22 cellular contexts compared by ENCODE assay signal in the genomic region with DNA sequence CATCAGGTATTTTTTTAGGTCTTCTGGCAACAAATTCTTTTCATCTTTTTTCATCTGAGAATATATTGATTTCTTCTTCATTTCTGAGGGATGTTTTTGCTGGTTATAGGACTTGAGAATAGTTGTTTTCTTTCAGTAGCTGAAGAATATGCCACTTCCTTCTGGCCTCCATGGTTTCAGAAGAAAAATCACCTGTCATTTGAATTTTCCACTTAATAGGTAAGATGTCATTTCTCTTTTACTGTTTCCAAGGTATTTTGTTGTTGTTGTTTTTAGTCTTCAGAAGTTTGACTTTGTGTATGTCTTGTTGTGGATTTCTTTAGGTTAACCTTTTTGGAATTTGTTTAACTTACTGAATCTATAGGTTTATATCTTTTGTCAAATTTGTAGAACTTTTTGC.
DNase-seq lines count a peak whose midpoint lies in the region; ATAC-seq, FAIRE-seq and TF ChIP-seq lines count a peak whose summit lies in the region.
"Had no signal": no experiment of that assay in that cellular context is flagged by ENCODE, and none has a peak within 500 bp of the region (broad histone marks: within the 10 kb centered on the region; RNA-seq: fewer than 3 reads in every experiment).

No MANE protein-coding gene starts in this region.

- DNase-seq in activated naive CD8-positive, alpha-beta T cell treated with anti-CD3 and anti-CD28 coated beads, Interleukin-2, amount 50 U/mL, for 24 hours = no peak
- DNase-seq in OCI-M1 (lab: John Stamatoyannopoulos, UW) = peak; percentile 8
- DNase-seq in activated T-helper 1 cell treated with anti-CD3 and anti-CD28 coated beads, Interleukin-12 subunit alpha, Interleukin-12 subunit beta, Interleukin-2, Interleukin-4 antibody, amounts not matched to agents 30 ng/mL and 10 ng/mL and 1 ng/mL, durations not matched to agents 14 hours and 24 hours and 36 hours (ENCODE audit: low spot score) = no peak
- no peak for DNase-seq in K562 (ENCODE audit: extremely low read depth in 1 of 4, low spot score in 3 of 4)
- DNase-seq in NK-92 treated with Interleukin-12 subunit alpha and Interleukin-12 subunit beta, amount 100 ng/mL, for 24 hours (lab: John Stamatoyannopoulos, UW) = no peak
- no peak for DNase-seq in H9
- DNase-seq: AML-193; Caco-2; Calu3; CD4-positive, alpha-beta T cell; CD8-positive, alpha-beta T cell; DMS79 treated with DMSO at 0.1 percent for 48 hours; GF-D8 had no signal

- H2BK5ac ChIP-seq in H9 (ENCODE audit: insufficient read length, low read length) = no peak overlapping the region

- intact Hi-C loops in activated T-helper 1 cell treated with anti-CD3 and anti-CD28 coated beads, Interleukin-12 subunit alpha, Interleukin-12 subunit beta, Interleukin-2, Interleukin-4 antibody, amounts not matched to agents 30 ng/mL and 10 ng/mL and 1 ng/mL, durations not matched to agents 14 hours and 24 hours and 36 hours (cut with micrococcal nuclease) = no loop called here
- intact Hi-C loops in K562 (cut with micrococcal nuclease) = no loop called here

- H3K36me3 Mint-ChIP-seq in activated naive CD8-positive, alpha-beta T cell = peaks cover 14% of the 10 kb centered on the region
- peaks cover 46% of the 10 kb centered on the region for H3K36me3 Mint-ChIP-seq in activated naive CD8-positive, alpha-beta T cell treated with anti-CD3 and anti-CD28 coated beads, Interleukin-2, amount 50 U/mL, for 24 hours (ENCODE audit: low read depth)
- peaks cover 21% of the 10 kb centered on the region for H3K36me3 Mint-ChIP-seq in activated T-helper 1 cell treated with anti-CD3 and anti-CD28 coated beads, Interleukin-12 subunit alpha, Interleukin-12 subunit beta, Interleukin-2, Interleukin-4 antibody, amounts not matched to agents 30 ng/mL and 10 ng/mL and 1 ng/mL, durations not matched to agents 14 hours and 24 hours and 36 hours (ENCODE audit: low read depth)
- H3K36me3 Mint-ChIP-seq in H9 (ENCODE audit: insufficient read depth in 1 of 3, low read depth in 3 of 3) = no peaks in the 10 kb centered on the region; a peak in 2 of 7 replicates

- H3K79me2 ChIP-seq in K562 (ENCODE audit: control insufficient read depth, insufficient read depth, low read length) (no peaks in the 10 kb centered on the region), H9 (ENCODE audit: insufficient read depth, low read length) (no peaks in the 10 kb centered on the region)

- CTCF ChIA-PET in K562 (lab: Yijun Ruan, JAX; ENCODE audit: low intra/inter-chr PET ratio) = no interaction called here

- H3K9me3 Mint-ChIP-seq in activated naive CD8-positive, alpha-beta T cell (ENCODE audit: low read depth) = peaks cover 11% of the 10 kb centered on the region
- peaks cover 25% of the 10 kb centered on the region for H3K9me3 Mint-ChIP-seq in activated naive CD8-positive, alpha-beta T cell treated with anti-CD3 and anti-CD28 coated beads, Interleukin-2, amount 50 U/mL, for 24 hours
- peaks cover 39% of the 10 kb centered on the region for H3K9me3 Mint-ChIP-seq in activated T-helper 1 cell treated with anti-CD3 and anti-CD28 coated beads, Interleukin-12 subunit alpha, Interleukin-12 subunit beta, Interleukin-2, Interleukin-4 antibody, amounts not matched to agents 30 ng/mL and 10 ng/mL and 1 ng/mL, durations not matched to agents 14 hours and 24 hours and 36 hours
- peaks cover 15 to 20% of the 10 kb centered on the region in 2 experiments; a peak in 4 of 5 replicates for H3K9me3 Mint-ChIP-seq in H9

- H3K14ac ChIP-seq in H9 (ENCODE audit: insufficient read depth, low read length) = no peak overlapping the region

- no peak overlapping the region for H3K4me3 ChIP-seq in K562
- H3K4me3 ChIP-seq: A549; BLaER1 treated with 17β-estradiol and CSF1 and Interleukin-3, amounts not matched to agents 10 nM and 100 nM had no signal

- no peaks in the 10 kb centered on the region for H3K79me1 ChIP-seq in H9 (ENCODE audit: insufficient read depth, low read depth, low read length, poor library complexity, severe bottlenecking)

- H3K27me3 Mint-ChIP-seq in activated naive CD8-positive, alpha-beta T cell = no peaks in the 10 kb centered on the region
- H3K27me3 Mint-ChIP-seq in activated naive CD8-positive, alpha-beta T cell treated with anti-CD3 and anti-CD28 coated beads, Interleukin-2, amount 50 U/mL, for 24 hours = no peaks in the 10 kb centered on the region
- peaks cover 1% of the 10 kb centered on the region for H3K27me3 Mint-ChIP-seq in activated T-helper 1 cell treated with anti-CD3 and anti-CD28 coated beads, Interleukin-12 subunit alpha, Interleukin-12 subunit beta, Interleukin-2, Interleukin-4 antibody, amounts not matched to agents 30 ng/mL and 10 ng/mL and 1 ng/mL, durations not matched to agents 14 hours and 24 hours and 36 hours (ENCODE audit: insufficient read depth)
- no peaks in the 10 kb centered on the region for H3K27me3 Mint-ChIP-seq in H9 (ENCODE audit: low read depth)
- H3K27me3 Mint-ChIP-seq: B cell; CD4-positive, alpha-beta T cell had no signal

- H4K8ac ChIP-seq in H9 (replicated peaks; ENCODE audit: insufficient read length, low read depth, low read length) = no peak overlapping the region

- no peak for TF ChIP-seq RAD21 in K562 (CRISPR knock-in tag; conservative IDR thresholded peaks at IDR 0.05 in 1 of 2, IDR thresholded peaks at IDR 0.05 in 1 of 2)

- H3K9me3 ChIP-seq in K562 (replicated peaks; ENCODE audit: control insufficient read depth, insufficient read depth, low read depth, low read length) (no peaks in the 10 kb centered on the region), H9 (ENCODE audit: control insufficient read depth, low read depth, low read length) (no peaks in the 10 kb centered on the region)
- H3K9me3 ChIP-seq: Caco-2 had no signal

- no peak overlapping the region for H3K4ac ChIP-seq in H9 (ENCODE audit: low read depth, low read length)

- H4K20me1 ChIP-seq in K562 (replicated peaks; ENCODE audit: control insufficient read depth, insufficient read depth, low read length) (no peaks in the 10 kb centered on the region), H9 (ENCODE audit: control insufficient read depth, insufficient read depth, insufficient read length) (no peaks in the 10 kb centered on the region)
- H4K20me1 ChIP-seq: BLaER1 treated with 17β-estradiol and CSF1 and Interleukin-3, amounts not matched to agents 10 nM and 100 nM had no signal

- H2BK12ac ChIP-seq in H9 (ENCODE audit: insufficient read length, low read depth, low read length) = no peak overlapping the region

- in situ Hi-C loops in K562 (cut with MboI) = no loop called here

- no peak for TF ChIP-seq EP300 in K562 (IDR thresholded peaks at IDR 0.05; ENCODE audit: low read length)

- H3K27ac ChIP-seq in K562 (ENCODE audit: extremely low read depth, low read depth, low read length) = no peak overlapping the region
- no peak overlapping the region for H3K27ac ChIP-seq in H9 (ENCODE audit: insufficient read length, low read depth, low read length)
- H3K27ac ChIP-seq: 22Rv1; A549; BLaER1 treated with 17β-estradiol and CSF1 and Interleukin-3, amounts not matched to agents 10 nM and 100 nM had no signal

- TF ChIP-seq CTCF in K562 (IDR thresholded peaks at IDR 0.05 in 2 of 3, conservative IDR thresholded peaks at IDR 0.05 in 1 of 3; ENCODE audit: insufficient read depth in 2 of 3, low read depth in 1 of 3, low read length in 3 of 3) (no peak), H9 (conservative IDR thresholded peaks at IDR 0.05) (no peak)

- peak overlapping the region; percentile 61 for H3K27ac Mint-ChIP-seq in activated naive CD8-positive, alpha-beta T cell
- H3K27ac Mint-ChIP-seq in activated naive CD8-positive, alpha-beta T cell treated with anti-CD3 and anti-CD28 coated beads, Interleukin-2, amount 50 U/mL, for 24 hours = no peak overlapping the region
- H3K27ac Mint-ChIP-seq in activated T-helper 1 cell treated with anti-CD3 and anti-CD28 coated beads, Interleukin-12 subunit alpha, Interleukin-12 subunit beta, Interleukin-2, Interleukin-4 antibody, amounts not matched to agents 30 ng/mL and 10 ng/mL and 1 ng/mL, durations not matched to agents 14 hours and 24 hours and 36 hours = peak overlapping the region; percentile 61
- no peak overlapping the region for H3K27ac Mint-ChIP-seq in H9
- H3K27ac Mint-ChIP-seq: B cell; CD4-positive, alpha-beta T cell; CD8-positive, alpha-beta T cell had no signal

- no peak overlapping the region for H3K18ac ChIP-seq in H9 (ENCODE audit: insufficient read length, low read depth, low read length)

- H3K9ac ChIP-seq in K562 (ENCODE audit: insufficient read depth in 1 of 2, low read depth in 2 of 2, low read length in 2 of 2) (no peak overlapping the region), H9 (ENCODE audit: extremely low read depth, insufficient read length, low read length) (no peak overlapping the region)
- H3K9ac ChIP-seq: BLaER1 treated with 17β-estradiol and CSF1 and Interleukin-3, amounts not matched to agents 10 nM and 100 nM had no signal

- BruUV-seq in K562 (replicated peaks; lab: Mats Ljungman, UMichigan) = no TSS peak

- H4K91ac ChIP-seq in H9 (ENCODE audit: insufficient read length, low read depth, low read length) = no peak overlapping the region

- POLR2A ChIA-PET in K562 (lab: Yijun Ruan, JAX) = interaction anchor here (0.8 kb wide), 1 partner anchor 259 kb away, joined by 4 read pairs; a partner anchor contains a TSS

- H3K27me3 ChIP-seq in K562 (ENCODE audit: control insufficient read depth in 2 of 2, insufficient read depth in 2 of 2, low read length in 2 of 2) (no peaks in the 10 kb centered on the region), H9 (ENCODE audit: insufficient read depth, low read length) (no peaks in the 10 kb centered on the region)
- H3K27me3 ChIP-seq: BLaER1 treated with 17β-estradiol and CSF1 and Interleukin-3, amounts not matched to agents 10 nM and 100 nM had no signal

- no peak for FAIRE-seq in K562 (lab: Jason Lieb, UNC)
- FAIRE-seq: A549, D721Med, G401.6, GM12891, GM19239 had no signal

- no peak overlapping the region for H3K23ac ChIP-seq in H9 (ENCODE audit: insufficient read length, low read depth, low read length)

- H3K4me3 Mint-ChIP-seq in activated naive CD8-positive, alpha-beta T cell = no peak overlapping the region
- H3K4me3 Mint-ChIP-seq in activated naive CD8-positive, alpha-beta T cell treated with anti-CD3 and anti-CD28 coated beads, Interleukin-2, amount 50 U/mL, for 24 hours = no peak overlapping the region
- no peak overlapping the region for H3K4me3 Mint-ChIP-seq in activated T-helper 1 cell treated with anti-CD3 and anti-CD28 coated beads, Interleukin-12 subunit alpha, Interleukin-12 subunit beta, Interleukin-2, Interleukin-4 antibody, amounts not matched to agents 30 ng/mL and 10 ng/mL and 1 ng/mL, durations not matched to agents 14 hours and 24 hours and 36 hours
- H3K4me3 Mint-ChIP-seq in H9 = no peak overlapping the region
- H3K4me3 Mint-ChIP-seq: B cell; CD4-positive, alpha-beta T cell; CD8-positive, alpha-beta T cell had no signal

- no peak overlapping the region for H2BK15ac ChIP-seq in H9 (ENCODE audit: low read depth, low read length)

- no peak overlapping the region for H2AFZ ChIP-seq in K562 (ENCODE audit: low read depth, low read length)
- no peak overlapping the region for H2AFZ ChIP-seq in H9 (ENCODE audit: low read length)

- no peak overlapping the region for H2BK120ac ChIP-seq in H9 (ENCODE audit: low read depth, low read length, poor library complexity, severe bottlenecking)

- H3T11ph ChIP-seq in H9 (ENCODE audit: low read length) = no peak overlapping the region

- no peak overlapping the region for H3K56ac ChIP-seq in H9 (ENCODE audit: insufficient read length, low read depth, low read length)

- H2AK5ac ChIP-seq in H9 (ENCODE audit: insufficient read length, low read length) = no peak overlapping the region

- H3K4me2 ChIP-seq in K562 (ENCODE audit: insufficient read depth, low read length) (no peak overlapping the region), H9 (ENCODE audit: insufficient read depth, insufficient read length, low read length) (no peak overlapping the region)
- H3K4me2 ChIP-seq: A549; BLaER1 treated with 17β-estradiol and CSF1 and Interleukin-3, amounts not matched to agents 10 nM and 100 nM had no signal

- no peaks in the 10 kb centered on the region for H3K36me3 ChIP-seq in K562 (ENCODE audit: control insufficient read depth, insufficient read depth, low read length)
- H3K36me3 ChIP-seq: BLaER1 treated with 17β-estradiol and CSF1 and Interleukin-3, amounts not matched to agents 10 nM and 100 nM had no signal

- no peaks in the 10 kb centered on the region for H3K23me2 ChIP-seq in H9 (ENCODE audit: insufficient read length, low read depth, low read length, poor library complexity, severe bottlenecking)

- no peak overlapping the region for H4K5ac ChIP-seq in H9 (ENCODE audit: insufficient read length, low read depth, low read length)

- no peaks in the 10 kb centered on the region for H3K9me1 ChIP-seq in K562 (ENCODE audit: control insufficient read depth, insufficient read depth, low read length)

- peaks cover 34% of the 10 kb centered on the region for H3K4me1 Mint-ChIP-seq in activated naive CD8-positive, alpha-beta T cell (ENCODE audit: low read depth)
- H3K4me1 Mint-ChIP-seq in activated naive CD8-positive, alpha-beta T cell treated with anti-CD3 and anti-CD28 coated beads, Interleukin-2, amount 50 U/mL, for 24 hours = peaks cover 51% of the 10 kb centered on the region
- peaks cover 19% of the 10 kb centered on the region for H3K4me1 Mint-ChIP-seq in activated T-helper 1 cell treated with anti-CD3 and anti-CD28 coated beads, Interleukin-12 subunit alpha, Interleukin-12 subunit beta, Interleukin-2, Interleukin-4 antibody, amounts not matched to agents 30 ng/mL and 10 ng/mL and 1 ng/mL, durations not matched to agents 14 hours and 24 hours and 36 hours (ENCODE audit: low read depth)
- H3K4me1 Mint-ChIP-seq in H9 = no peaks in the 10 kb centered on the region

- no peak for ATAC-seq in activated naive CD8-positive, alpha-beta T cell treated with anti-CD3 and anti-CD28 coated beads, Interleukin-2, amount 50 U/mL, for 24 hours
- ATAC-seq in K562 = no peak
- ATAC-seq: A549; CD8-positive, alpha-beta T cell had no signal

- no peaks in the 10 kb centered on the region for H3K4me1 ChIP-seq in K562 (replicated peaks in 1 of 2; ENCODE audit: control insufficient read depth in 2 of 2, insufficient read depth in 2 of 2, low read length in 2 of 2)
- H3K4me1 ChIP-seq in H9 (ENCODE audit: insufficient read depth, low read length) = no peaks in the 10 kb centered on the region
- H3K4me1 ChIP-seq: A549; BLaER1 treated with 17β-estradiol and CSF1 and Interleukin-3, amounts not matched to agents 10 nM and 100 nM; Caco-2 had no signal

- no peak overlapping the region for H2BK20ac ChIP-seq in H9 (ENCODE audit: low read depth, low read length, poor library complexity, severe bottlenecking)

- TF ChIP-seq POLR2A in K562 (conservative IDR thresholded peaks at IDR 0.05) = no peak

Comparison
In these comparisons a context has a peak if more than half of its experiments do, and no peak if none do; other contexts are left out.
1. H3K27ac Mint-ChIP-seq: peak in activated naive CD8-positive, alpha-beta T cell (single experiment) and activated T-helper 1 cell treated with anti-CD3 and anti-CD28 coated beads, Interleukin-12 subunit alpha, Interleukin-12 subunit beta, Interleukin-2, Interleukin-4 antibody, amounts not matched to agents 30 ng/mL and 10 ng/mL and 1 ng/mL, durations not matched to agents 14 hours and 24 hours and 36 hours (single experiment); none in activated naive CD8-positive, alpha-beta T cell treated with anti-CD3 and anti-CD28 coated beads, Interleukin-2, amount 50 U/mL, for 24 hours (single experiment) and H9 (0 of 3).